In the genomic region with DNA sequence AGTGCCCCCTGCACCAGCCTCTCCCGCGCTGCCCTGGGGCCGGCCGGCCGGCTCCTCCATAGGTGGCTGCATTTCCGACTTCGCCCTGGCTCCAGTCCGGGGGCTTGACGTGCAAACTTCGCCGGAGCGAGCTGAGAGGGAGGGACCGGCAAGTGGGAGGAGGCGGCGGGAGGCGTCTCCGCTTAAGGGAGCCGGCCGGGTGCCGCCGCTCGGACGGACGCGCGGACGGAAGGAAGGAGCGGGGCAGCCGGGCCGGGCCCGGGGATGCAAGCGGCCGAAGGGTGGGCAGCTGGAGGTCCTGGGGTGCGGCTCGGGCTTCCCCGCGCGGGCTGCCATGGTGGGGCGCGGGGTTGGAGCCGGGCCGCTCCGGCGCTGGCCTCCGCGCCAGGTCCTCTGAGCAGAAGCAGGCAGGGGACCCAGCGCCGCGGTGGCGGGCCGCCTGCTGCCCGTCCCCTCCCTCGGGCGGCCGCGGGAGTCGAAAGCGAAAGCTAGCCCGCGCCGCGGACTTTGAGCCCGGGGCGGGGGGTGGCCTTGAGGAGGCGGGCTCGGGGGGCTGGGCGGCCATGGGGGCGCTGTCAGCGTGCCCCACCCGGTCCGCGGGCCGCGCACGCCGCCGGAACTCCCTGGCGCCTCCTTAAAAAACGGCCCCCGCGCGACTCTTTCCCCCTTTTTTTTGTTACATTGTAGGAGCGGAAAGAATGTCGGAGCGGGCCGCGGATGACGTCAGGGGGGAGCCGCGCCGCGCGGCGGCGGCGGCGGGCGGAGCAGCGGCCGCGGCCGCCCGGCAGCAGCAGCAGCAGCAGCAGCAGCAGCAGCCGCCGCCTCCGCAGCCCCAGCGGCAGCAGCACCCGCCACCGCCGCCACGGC, we compare ENCODE assay signal across 1 cellular context.
TF ChIP-seq lines count a peak whose summit lies in the region.

A gene (minus strand): TSS at position 483 of the 867 bp plus-strand sequence.

TF ChIP-seq in HepG2, 621 proteins besides CTCF, POLR2A, EP300 and RAD21 (continued from another document and continues in another):
- TF ChIP-seq, protein P1, sequence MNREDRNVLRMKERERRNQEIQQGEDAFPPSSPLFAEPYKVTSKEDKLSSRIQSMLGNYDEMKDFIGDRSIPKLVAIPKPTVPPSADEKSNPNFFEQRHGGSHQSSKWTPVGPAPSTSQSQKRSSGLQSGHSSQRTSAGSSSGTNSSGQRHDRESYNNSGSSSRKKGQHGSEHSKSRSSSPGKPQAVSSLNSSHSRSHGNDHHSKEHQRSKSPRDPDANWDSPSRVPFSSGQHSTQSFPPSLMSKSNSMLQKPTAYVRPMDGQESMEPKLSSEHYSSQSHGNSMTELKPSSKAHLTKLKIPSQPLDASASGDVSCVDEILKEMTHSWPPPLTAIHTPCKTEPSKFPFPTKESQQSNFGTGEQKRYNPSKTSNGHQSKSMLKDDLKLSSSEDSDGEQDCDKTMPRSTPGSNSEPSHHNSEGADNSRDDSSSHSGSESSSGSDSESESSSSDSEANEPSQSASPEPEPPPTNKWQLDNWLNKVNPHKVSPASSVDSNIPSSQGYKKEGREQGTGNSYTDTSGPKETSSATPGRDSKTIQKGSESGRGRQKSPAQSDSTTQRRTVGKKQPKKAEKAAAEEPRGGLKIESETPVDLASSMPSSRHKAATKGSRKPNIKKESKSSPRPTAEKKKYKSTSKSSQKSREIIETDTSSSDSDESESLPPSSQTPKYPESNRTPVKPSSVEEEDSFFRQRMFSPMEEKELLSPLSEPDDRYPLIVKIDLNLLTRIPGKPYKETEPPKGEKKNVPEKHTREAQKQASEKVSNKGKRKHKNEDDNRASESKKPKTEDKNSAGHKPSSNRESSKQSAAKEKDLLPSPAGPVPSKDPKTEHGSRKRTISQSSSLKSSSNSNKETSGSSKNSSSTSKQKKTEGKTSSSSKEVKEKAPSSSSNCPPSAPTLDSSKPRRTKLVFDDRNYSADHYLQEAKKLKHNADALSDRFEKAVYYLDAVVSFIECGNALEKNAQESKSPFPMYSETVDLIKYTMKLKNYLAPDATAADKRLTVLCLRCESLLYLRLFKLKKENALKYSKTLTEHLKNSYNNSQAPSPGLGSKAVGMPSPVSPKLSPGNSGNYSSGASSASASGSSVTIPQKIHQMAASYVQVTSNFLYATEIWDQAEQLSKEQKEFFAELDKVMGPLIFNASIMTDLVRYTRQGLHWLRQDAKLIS (CRISPR knock-in tag; IDR thresholded peaks at IDR 0.05) = no peak
- TF ChIP-seq, protein P2, sequence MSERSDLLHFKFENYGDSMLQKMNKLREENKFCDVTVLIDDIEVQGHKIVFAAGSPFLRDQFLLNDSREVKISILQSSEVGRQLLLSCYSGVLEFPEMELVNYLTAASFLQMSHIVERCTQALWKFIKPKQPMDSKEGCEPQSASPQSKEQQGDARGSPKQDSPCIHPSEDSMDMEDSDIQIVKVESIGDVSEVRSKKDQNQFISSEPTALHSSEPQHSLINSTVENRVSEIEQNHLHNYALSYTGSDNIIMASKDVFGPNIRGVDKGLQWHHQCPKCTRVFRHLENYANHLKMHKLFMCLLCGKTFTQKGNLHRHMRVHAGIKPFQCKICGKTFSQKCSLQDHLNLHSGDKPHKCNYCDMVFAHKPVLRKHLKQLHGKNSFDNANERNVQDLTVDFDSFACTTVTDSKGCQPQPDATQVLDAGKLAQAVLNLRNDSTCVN (CRISPR knock-in tag; IDR thresholded peaks at IDR 0.05; ENCODE audit: borderline replicate concordance) = no peak
- TF ChIP-seq ATAD3A (CRISPR knock-in tag; IDR thresholded peaks at IDR 0.05) (no peak), ZFY (CRISPR knock-in tag; IDR thresholded peaks at IDR 0.05) (peak; percentile 87), HIVEP1 (CRISPR knock-in tag; IDR thresholded peaks at IDR 0.05) (no peak), IKZF4 (CRISPR knock-in tag; IDR thresholded peaks at IDR 0.05; ENCODE audit: borderline replicate concordance, low read depth, not compliant biosample characterization) (no peak), FOXA3 (CRISPR knock-in tag; IDR thresholded peaks at IDR 0.05) (no peak; the same call in none of the 2 replicates), ZNF879 (CRISPR knock-in tag; IDR thresholded peaks at IDR 0.05) (no peak), SRSF1 (optimal IDR thresholded peaks at IDR 0.05; ENCODE audit: low read depth, low read length) (peak; percentile 72), ZSCAN12 (CRISPR knock-in tag; IDR thresholded peaks at IDR 0.05) (no peak), ZNF225 (CRISPR knock-in tag; IDR thresholded peaks at IDR 0.05) (0 out of 2 replicates have a peak, but pooled peaks have one; percentile 38), NFKB2 (CRISPR knock-in tag; IDR thresholded peaks at IDR 0.05; ENCODE audit: borderline replicate concordance) (no peak; the same call in 1 of the 2 replicates), THYN1 (CRISPR knock-in tag; IDR thresholded peaks at IDR 0.05; ENCODE audit: borderline replicate concordance, low read depth) (no peak), ARHGAP35 (CRISPR knock-in tag; IDR thresholded peaks at IDR 0.05; ENCODE audit: borderline replicate concordance) (no peak), TBX2 (CRISPR knock-in tag; IDR thresholded peaks at IDR 0.05; ENCODE audit: borderline replicate concordance) (peak; percentile 70), TAF15 (IDR thresholded peaks at IDR 0.05; ENCODE audit: low read depth, low read length, poor library complexity, severe bottlenecking) (no peak), ATF7-NPFF (CRISPR knock-in tag; IDR thresholded peaks at IDR 0.05; ENCODE audit: low read depth) (no peak; the same call in 1 of the 2 replicates), ZNF557 (CRISPR knock-in tag; IDR thresholded peaks at IDR 0.05) (no peak), JUN (CRISPR knock-in tag; IDR thresholded peaks at IDR 0.05) (0 out of 2 replicates have a peak, but pooled peaks have one; percentile 13), ZNF160 (CRISPR knock-in tag; IDR thresholded peaks at IDR 0.05) (no peak)
- TF ChIP-seq, protein P3, sequence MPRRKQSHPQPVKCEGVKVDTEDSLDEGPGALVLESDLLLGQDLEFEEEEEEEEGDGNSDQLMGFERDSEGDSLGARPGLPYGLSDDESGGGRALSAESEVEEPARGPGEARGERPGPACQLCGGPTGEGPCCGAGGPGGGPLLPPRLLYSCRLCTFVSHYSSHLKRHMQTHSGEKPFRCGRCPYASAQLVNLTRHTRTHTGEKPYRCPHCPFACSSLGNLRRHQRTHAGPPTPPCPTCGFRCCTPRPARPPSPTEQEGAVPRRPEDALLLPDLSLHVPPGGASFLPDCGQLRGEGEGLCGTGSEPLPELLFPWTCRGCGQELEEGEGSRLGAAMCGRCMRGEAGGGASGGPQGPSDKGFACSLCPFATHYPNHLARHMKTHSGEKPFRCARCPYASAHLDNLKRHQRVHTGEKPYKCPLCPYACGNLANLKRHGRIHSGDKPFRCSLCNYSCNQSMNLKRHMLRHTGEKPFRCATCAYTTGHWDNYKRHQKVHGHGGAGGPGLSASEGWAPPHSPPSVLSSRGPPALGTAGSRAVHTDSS (CRISPR knock-in tag; conservative IDR thresholded peaks at IDR 0.05) = no peak
- TF ChIP-seq, protein P4, sequence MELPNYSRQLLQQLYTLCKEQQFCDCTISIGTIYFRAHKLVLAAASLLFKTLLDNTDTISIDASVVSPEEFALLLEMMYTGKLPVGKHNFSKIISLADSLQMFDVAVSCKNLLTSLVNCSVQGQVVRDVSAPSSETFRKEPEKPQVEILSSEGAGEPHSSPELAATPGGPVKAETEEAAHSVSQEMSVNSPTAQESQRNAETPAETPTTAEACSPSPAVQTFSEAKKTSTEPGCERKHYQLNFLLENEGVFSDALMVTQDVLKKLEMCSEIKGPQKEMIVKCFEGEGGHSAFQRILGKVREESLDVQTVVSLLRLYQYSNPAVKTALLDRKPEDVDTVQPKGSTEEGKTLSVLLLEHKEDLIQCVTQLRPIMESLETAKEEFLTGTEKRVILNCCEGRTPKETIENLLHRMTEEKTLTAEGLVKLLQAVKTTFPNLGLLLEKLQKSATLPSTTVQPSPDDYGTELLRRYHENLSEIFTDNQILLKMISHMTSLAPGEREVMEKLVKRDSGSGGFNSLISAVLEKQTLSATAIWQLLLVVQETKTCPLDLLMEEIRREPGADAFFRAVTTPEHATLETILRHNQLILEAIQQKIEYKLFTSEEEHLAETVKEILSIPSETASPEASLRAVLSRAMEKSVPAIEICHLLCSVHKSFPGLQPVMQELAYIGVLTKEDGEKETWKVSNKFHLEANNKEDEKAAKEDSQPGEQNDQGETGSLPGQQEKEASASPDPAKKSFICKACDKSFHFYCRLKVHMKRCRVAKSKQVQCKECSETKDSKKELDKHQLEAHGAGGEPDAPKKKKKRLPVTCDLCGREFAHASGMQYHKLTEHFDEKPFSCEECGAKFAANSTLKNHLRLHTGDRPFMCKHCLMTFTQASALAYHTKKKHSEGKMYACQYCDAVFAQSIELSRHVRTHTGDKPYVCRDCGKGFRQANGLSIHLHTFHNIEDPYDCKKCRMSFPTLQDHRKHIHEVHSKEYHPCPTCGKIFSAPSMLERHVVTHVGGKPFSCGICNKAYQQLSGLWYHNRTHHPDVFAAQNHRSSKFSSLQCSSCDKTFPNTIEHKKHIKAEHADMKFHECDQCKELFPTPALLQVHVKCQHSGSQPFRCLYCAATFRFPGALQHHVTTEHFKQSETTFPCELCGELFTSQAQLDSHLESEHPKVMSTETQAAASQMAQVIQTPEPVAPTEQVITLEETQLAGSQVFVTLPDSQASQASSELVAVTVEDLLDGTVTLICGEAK (IDR thresholded peaks at IDR 0.05) = no peak
- TF ChIP-seq, protein P4 (CRISPR knock-in tag; IDR thresholded peaks at IDR 0.05) = no peak
- TF ChIP-seq, protein P5, sequence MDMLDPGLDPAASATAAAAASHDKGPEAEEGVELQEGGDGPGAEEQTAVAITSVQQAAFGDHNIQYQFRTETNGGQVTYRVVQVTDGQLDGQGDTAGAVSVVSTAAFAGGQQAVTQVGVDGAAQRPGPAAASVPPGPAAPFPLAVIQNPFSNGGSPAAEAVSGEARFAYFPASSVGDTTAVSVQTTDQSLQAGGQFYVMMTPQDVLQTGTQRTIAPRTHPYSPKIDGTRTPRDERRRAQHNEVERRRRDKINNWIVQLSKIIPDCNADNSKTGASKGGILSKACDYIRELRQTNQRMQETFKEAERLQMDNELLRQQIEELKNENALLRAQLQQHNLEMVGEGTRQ (IDR thresholded peaks at IDR 0.05; ENCODE audit: low read depth, low read length) = no peak
- TF ChIP-seq, protein P5 (CRISPR knock-in tag; IDR thresholded peaks at IDR 0.05; ENCODE audit: borderline replicate concordance) = no peak
- TF ChIP-seq, protein P6, sequence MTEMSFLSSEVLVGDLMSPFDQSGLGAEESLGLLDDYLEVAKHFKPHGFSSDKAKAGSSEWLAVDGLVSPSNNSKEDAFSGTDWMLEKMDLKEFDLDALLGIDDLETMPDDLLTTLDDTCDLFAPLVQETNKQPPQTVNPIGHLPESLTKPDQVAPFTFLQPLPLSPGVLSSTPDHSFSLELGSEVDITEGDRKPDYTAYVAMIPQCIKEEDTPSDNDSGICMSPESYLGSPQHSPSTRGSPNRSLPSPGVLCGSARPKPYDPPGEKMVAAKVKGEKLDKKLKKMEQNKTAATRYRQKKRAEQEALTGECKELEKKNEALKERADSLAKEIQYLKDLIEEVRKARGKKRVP (CRISPR knock-in tag; IDR thresholded peaks at IDR 0.05) = 0 out of 4 replicates have a peak, but pooled peaks of 1 of the 2 experiments have one; percentile 2
- TF ChIP-seq, protein P7, sequence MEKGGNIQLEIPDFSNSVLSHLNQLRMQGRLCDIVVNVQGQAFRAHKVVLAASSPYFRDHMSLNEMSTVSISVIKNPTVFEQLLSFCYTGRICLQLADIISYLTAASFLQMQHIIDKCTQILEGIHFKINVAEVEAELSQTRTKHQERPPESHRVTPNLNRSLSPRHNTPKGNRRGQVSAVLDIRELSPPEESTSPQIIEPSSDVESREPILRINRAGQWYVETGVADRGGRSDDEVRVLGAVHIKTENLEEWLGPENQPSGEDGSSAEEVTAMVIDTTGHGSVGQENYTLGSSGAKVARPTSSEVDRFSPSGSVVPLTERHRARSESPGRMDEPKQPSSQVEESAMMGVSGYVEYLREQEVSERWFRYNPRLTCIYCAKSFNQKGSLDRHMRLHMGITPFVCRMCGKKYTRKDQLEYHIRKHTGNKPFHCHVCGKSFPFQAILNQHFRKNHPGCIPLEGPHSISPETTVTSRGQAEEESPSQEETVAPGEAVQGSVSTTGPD (CRISPR knock-in tag; IDR thresholded peaks at IDR 0.05) = no peak
